31 cellular contexts compared by ENCODE assay signal in the genomic region with DNA sequence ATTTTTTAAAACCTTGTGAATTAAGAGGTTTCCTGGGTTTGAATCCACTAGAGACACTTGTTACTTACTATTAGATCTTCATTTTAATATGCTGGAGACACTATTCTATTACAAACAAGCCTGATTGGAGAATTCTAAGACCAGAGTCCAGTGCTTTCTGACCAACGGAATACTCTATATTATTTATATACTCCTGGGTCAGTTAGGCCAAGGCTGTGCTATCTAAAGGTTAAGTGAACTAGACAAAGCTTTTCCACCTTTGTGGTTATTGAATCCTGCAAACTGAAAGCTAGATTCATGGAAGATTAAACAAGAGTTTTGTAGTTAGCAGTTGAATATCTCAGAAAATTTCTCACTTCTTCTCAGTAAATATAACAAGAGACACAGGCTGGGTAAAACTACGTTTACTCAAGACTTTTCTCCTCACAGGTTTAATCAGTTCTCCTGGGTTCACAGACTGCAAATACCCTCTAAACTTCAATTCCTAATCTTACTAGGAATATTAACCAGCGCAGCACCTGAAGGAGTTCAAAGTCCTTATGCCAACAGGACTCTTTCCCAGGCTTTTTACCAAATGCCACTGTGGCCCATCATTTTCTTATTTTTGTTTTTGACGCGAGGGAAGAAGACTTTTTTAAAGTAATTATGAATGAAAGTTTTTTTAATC.
"Had no signal": no experiment of that assay in that cellular context is flagged by ENCODE, and none has a peak within 500 bp of the region (broad histone marks: within the 10 kb centered on the region; RNA-seq: fewer than 3 reads in every experiment).

No MANE protein-coding gene starts in this region.

- DNase-seq: activated CD4-positive, alpha-beta memory T cell treated with anti-CD3 and anti-CD28 coated beads, Interleukin-2, amount 10 ng/mL, durations not matched to agents 7 days and 5 days; activated CD4-positive, alpha-beta T cell treated with anti-CD3 and anti-CD28 coated beads for 1 hour; activated CD4-positive, alpha-beta T cell treated with anti-CD3 and anti-CD28 coated beads for 4 hours; activated CD4-positive, alpha-beta T cell treated with anti-CD3 and anti-CD28 coated beads, Interleukin-2, amount 10 ng/mL, durations not matched to agents 7 days and 5 days; activated CD4-positive, alpha-beta T cell treated with anti-CD3 and anti-CD28 coated beads, Interleukin-2, amount 50 U/mL, for 4 hours; activated CD8-positive, alpha-beta memory T cell treated with anti-CD3 and anti-CD28 coated beads, Interleukin-2, amount 50 U/mL, for 48 hours; activated gamma-delta T cell; activated naive CD4-positive, alpha-beta T cell; activated naive CD4-positive, alpha-beta T cell treated with anti-CD3 and anti-CD28 coated beads, Interleukin-2, amount 50 U/mL, for 16 hours; activated naive CD8-positive, alpha-beta T cell treated with anti-CD3 and anti-CD28 coated beads for 36 hours; activated naive CD8-positive, alpha-beta T cell treated with anti-CD3 and anti-CD28 coated beads, Interleukin-2, amount 50 U/mL, for 24 hours; activated T-cell treated with anti-CD3 and anti-CD28 coated beads for 4 hours; activated T-cell treated with anti-CD3 and anti-CD28 coated beads, Interleukin-2, amount 50 U/mL, for 24 hours; activated T-cell treated with anti-CD3 and anti-CD28 coated beads, Interleukin-2, amount 50 U/mL, for 72 hours; adrenal gland; amygdala; brain microvascular endothelial cell; dorsolateral prefrontal cortex; effector memory CD4-positive, alpha-beta T cell; erythroblast; foreskin keratinocyte; gastrocnemius medialis; heart right ventricle; T-helper 2 cell had no signal

- H3K4me3 ChIP-seq: adrenal gland, ascending aorta, coronary artery, dorsolateral prefrontal cortex, esophagus muscularis mucosa, gastrocnemius medialis, heart right ventricle had no signal

- H3K27ac Mint-ChIP-seq: activated CD4-positive, alpha-beta memory T cell treated with anti-CD3 and anti-CD28 coated beads, Interleukin-2, amount 10 ng/mL, durations not matched to agents 7 days and 5 days; activated CD4-positive, alpha-beta T cell treated with anti-CD3 and anti-CD28 coated beads, Interleukin-2, amount 10 ng/mL, durations not matched to agents 7 days and 5 days; activated naive CD8-positive, alpha-beta T cell treated with anti-CD3 and anti-CD28 coated beads for 36 hours; activated naive CD8-positive, alpha-beta T cell treated with anti-CD3 and anti-CD28 coated beads, Interleukin-2, amount 50 U/mL, for 24 hours; activated T-cell treated with anti-CD3 and anti-CD28 coated beads, Interleukin-2, amount 50 U/mL, for 24 hours; activated T-cell treated with anti-CD3 and anti-CD28 coated beads, Interleukin-2, amount 50 U/mL, for 72 hours; dendritic cell treated with granulocyte-macrophage colony-stimulating factor and Interleukin-4, amounts not matched to agents 40 ng/mL and 50 ng/mL, for 4 days; WTC11 had no signal

- H3K4me1 Mint-ChIP-seq: activated CD4-positive, alpha-beta memory T cell treated with anti-CD3 and anti-CD28 coated beads, Interleukin-2, amount 10 ng/mL, durations not matched to agents 7 days and 5 days; activated CD4-positive, alpha-beta T cell treated with anti-CD3 and anti-CD28 coated beads, Interleukin-2, amount 10 ng/mL, durations not matched to agents 7 days and 5 days; activated naive CD8-positive, alpha-beta T cell treated with anti-CD3 and anti-CD28 coated beads for 36 hours; activated naive CD8-positive, alpha-beta T cell treated with anti-CD3 and anti-CD28 coated beads, Interleukin-2, amount 50 U/mL, for 24 hours; central memory CD8-positive, alpha-beta T cell; WTC11 had no signal

- H3K4me3 Mint-ChIP-seq: activated CD4-positive, alpha-beta memory T cell treated with anti-CD3 and anti-CD28 coated beads, Interleukin-2, amount 10 ng/mL, durations not matched to agents 7 days and 5 days; activated CD4-positive, alpha-beta T cell treated with anti-CD3 and anti-CD28 coated beads, Interleukin-2, amount 10 ng/mL, durations not matched to agents 7 days and 5 days; activated naive CD8-positive, alpha-beta T cell treated with anti-CD3 and anti-CD28 coated beads for 36 hours; activated naive CD8-positive, alpha-beta T cell treated with anti-CD3 and anti-CD28 coated beads, Interleukin-2, amount 50 U/mL, for 24 hours; activated T-cell treated with anti-CD3 and anti-CD28 coated beads, Interleukin-2, amount 50 U/mL, for 24 hours; activated T-cell treated with anti-CD3 and anti-CD28 coated beads, Interleukin-2, amount 50 U/mL, for 72 hours; central memory CD8-positive, alpha-beta T cell; dendritic cell treated with granulocyte-macrophage colony-stimulating factor and Interleukin-4, amounts not matched to agents 40 ng/mL and 50 ng/mL, for 4 days; WTC11 had no signal

- H3K27ac ChIP-seq: adrenal gland, ascending aorta, brain microvascular endothelial cell, coronary artery, dorsolateral prefrontal cortex, esophagus muscularis mucosa, foreskin keratinocyte, gastrocnemius medialis, heart right ventricle, VCaP had no signal

- H3K36me3 Mint-ChIP-seq: activated naive CD8-positive, alpha-beta T cell treated with anti-CD3 and anti-CD28 coated beads for 36 hours had no signal

- H3K27me3 Mint-ChIP-seq: activated CD4-positive, alpha-beta T cell treated with anti-CD3 and anti-CD28 coated beads, Interleukin-2, amount 10 ng/mL, durations not matched to agents 7 days and 5 days; activated naive CD8-positive, alpha-beta T cell treated with anti-CD3 and anti-CD28 coated beads for 36 hours; activated T-cell treated with anti-CD3 and anti-CD28 coated beads, Interleukin-2, amount 50 U/mL, for 24 hours had no signal

- H3K27me3 ChIP-seq: adrenal gland, ascending aorta, brain microvascular endothelial cell, dorsolateral prefrontal cortex, esophagus muscularis mucosa, foreskin keratinocyte, gastrocnemius medialis, heart right ventricle had no signal

- H3K36me3 ChIP-seq: adrenal gland, brain microvascular endothelial cell, esophagus muscularis mucosa had no signal

- H3K9me3 ChIP-seq: adrenal gland, ascending aorta, gastrocnemius medialis had no signal

- H3K4me1 ChIP-seq: adrenal gland, ascending aorta, esophagus muscularis mucosa, foreskin keratinocyte, gastrocnemius medialis, heart right ventricle had no signal

- H3K9me3 Mint-ChIP-seq: activated CD4-positive, alpha-beta memory T cell treated with anti-CD3 and anti-CD28 coated beads, Interleukin-2, amount 10 ng/mL, durations not matched to agents 7 days and 5 days; activated CD4-positive, alpha-beta T cell treated with anti-CD3 and anti-CD28 coated beads, Interleukin-2, amount 10 ng/mL, durations not matched to agents 7 days and 5 days; activated naive CD8-positive, alpha-beta T cell treated with anti-CD3 and anti-CD28 coated beads, Interleukin-2, amount 50 U/mL, for 24 hours; activated T-cell treated with anti-CD3 and anti-CD28 coated beads, Interleukin-2, amount 50 U/mL, for 24 hours; activated T-cell treated with anti-CD3 and anti-CD28 coated beads, Interleukin-2, amount 50 U/mL, for 72 hours; central memory CD8-positive, alpha-beta T cell; dendritic cell treated with granulocyte-macrophage colony-stimulating factor and Interleukin-4, amounts not matched to agents 40 ng/mL and 50 ng/mL, for 4 days had no signal
